Comparison of ENCODE assay signal across 17 cellular contexts in the genomic region with DNA sequence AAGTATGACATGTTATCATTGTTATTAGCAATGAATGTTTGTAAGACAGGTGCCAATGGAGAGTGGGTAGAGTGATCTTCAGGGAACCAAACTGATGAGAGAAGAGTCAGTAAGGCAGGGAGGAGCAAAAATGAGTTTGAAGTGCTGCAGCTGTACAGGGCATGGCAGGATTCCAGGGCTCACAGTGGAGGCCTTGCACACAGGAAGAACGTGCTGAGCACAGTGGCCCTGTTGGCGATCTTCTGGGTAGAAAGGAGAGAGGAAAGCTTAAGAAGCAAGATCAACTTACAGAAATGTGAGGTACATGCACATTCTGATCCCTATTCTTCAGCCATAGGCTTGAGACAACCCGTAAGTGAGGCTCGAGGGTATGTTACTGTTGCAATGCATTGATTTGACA.
"Had no signal": no experiment of that assay in that cellular context is flagged by ENCODE, and none has a peak within 500 bp of the region (broad histone marks: within the 10 kb centered on the region; RNA-seq: fewer than 3 reads in every experiment).

No MANE protein-coding gene starts in this region.

- H3K27ac Mint-ChIP-seq: IgD-negative memory B cell had no signal

- H3K36me3 Mint-ChIP-seq: IgD-negative memory B cell had no signal

- ATAC-seq: K562 had no signal

- DNase-seq: Kasumi-1, MM.1S, NCI-H1092 treated with DMSO at 0.1 percent for 48 hours, NCI-H1436, NCI-H1694 treated with DMSO at 0.1 percent for 48 hours, NCI-H1930, NCI-H2107, NCI-H2227 treated with DMSO at 0.1 percent for 48 hours, NCI-H524, NCI-H526 treated with DMSO at 0.1 percent for 48 hours, NCI-H774, RPMI8226, SHP77, SK-N-SH, SW 1271 had no signal

- H3K4me3 Mint-ChIP-seq: IgD-negative memory B cell had no signal

- H3K4me3 ChIP-seq: K562 had no signal
